8 cellular contexts compared by ENCODE assay signal in genomic region chr13:75357576-75358295, GRCh38.
A peak's percentile ranks its signal among the peaks of the same experiment; 100 is the strongest.
DNase-seq lines count a peak whose midpoint lies in the region; ATAC-seq, FAIRE-seq and TF ChIP-seq lines count a peak whose summit lies in the region.

No MANE protein-coding gene starts in this region.

- no peak overlapping the region for H3K4me3 Mint-ChIP-seq in activated T-cell treated with anti-CD3 and anti-CD28 coated beads, Interleukin-2, amount 50 U/mL, for 72 hours

- DNase-seq in ELF-1 (ENCODE audit: low read depth, low spot score) (peak; percentile 73), HL-60 (ENCODE audit: low read depth in 1 of 2, low spot score in 1 of 2) (peak; percentile 8 to 46), OCI-M1 (lab: John Stamatoyannopoulos, UW) (peak; percentile 81), foreskin melanocyte (peak; percentile 49), small intestine (peak; percentile 42)
- peak; percentile 60 to 62 for DNase-seq in activated T-cell treated with anti-CD3 and anti-CD28 coated beads, Interleukin-2, amount 50 U/mL, for 72 hours

- no peaks in the 10 kb centered on the region for H3K9me3 Mint-ChIP-seq in activated T-cell treated with anti-CD3 and anti-CD28 coated beads, Interleukin-2, amount 50 U/mL, for 72 hours

- no peak overlapping the region for H3K27ac Mint-ChIP-seq in activated T-cell treated with anti-CD3 and anti-CD28 coated beads, Interleukin-2, amount 50 U/mL, for 72 hours

- H3K4me3 ChIP-seq in HL-60 (replicated peaks; ENCODE audit: insufficient read depth, low read length) (no peak overlapping the region), small intestine (ENCODE audit: low read depth in 1 of 2, low read length in 2 of 2) (no peak overlapping the region)

- no peaks in the 10 kb centered on the region for H3K36me3 ChIP-seq in small intestine (ENCODE audit: control insufficient read depth in 2 of 2, insufficient read depth in 2 of 2, low read length in 2 of 2)

- H3K27me3 ChIP-seq in HL-60 (ENCODE audit: insufficient read depth, poor library complexity, severe bottlenecking) (no peaks in the 10 kb centered on the region), small intestine (ENCODE audit: control insufficient read depth in 2 of 2, insufficient read depth in 2 of 2, low read length in 2 of 2) (no peaks in the 10 kb centered on the region)

- peak; percentile 24 for TF ChIP-seq CTCF in HL-60 (IDR thresholded peaks at IDR 0.05; ENCODE audit: insufficient read depth, low read length)

- no peak for FAIRE-seq in small intestine (lab: Jason Lieb, UNC)

- H3K9me3 ChIP-seq in small intestine (ENCODE audit: control insufficient read depth, low read depth) = no peaks in the 10 kb centered on the region

- no peak overlapping the region for H3K27ac ChIP-seq in HL-60 (replicated peaks)
- H3K27ac ChIP-seq in small intestine (ENCODE audit: low read depth in 1 of 2, low read length in 1 of 2) = no peak overlapping the region

- ATAC-seq in GM21515 (IDR thresholded peaks at IDR 0.05; ENCODE audit: unreplicated experiment) = peak; percentile 90
- peak; percentile 90 to 96 for ATAC-seq in activated T-cell treated with anti-CD3 and anti-CD28 coated beads, Interleukin-2, amount 50 U/mL, for 72 hours (replicated peaks in 1 of 2)
- ATAC-seq in HG03097 (IDR thresholded peaks at IDR 0.05; ENCODE audit: low FRiP score, unreplicated experiment) = no peak

- H3K4me1 ChIP-seq in small intestine (ENCODE audit: control insufficient read depth in 2 of 2, insufficient read depth in 1 of 2, low read depth in 1 of 2, low read length in 1 of 2) = no peaks in the 10 kb centered on the region

- H3K36me3 Mint-ChIP-seq in activated T-cell treated with anti-CD3 and anti-CD28 coated beads, Interleukin-2, amount 50 U/mL, for 72 hours (ENCODE audit: insufficient read depth in 2 of 2) = no peaks in the 10 kb centered on the region

- peaks cover 14% of the 10 kb centered on the region for H3K4me1 Mint-ChIP-seq in activated T-cell treated with anti-CD3 and anti-CD28 coated beads, Interleukin-2, amount 50 U/mL, for 72 hours (ENCODE audit: low read depth)

- WGBS in small intestine, 3 donors = 80 to 84% (median 80%) methylated on average over 6 of the region's 6 CpGs

- no peaks in the 10 kb centered on the region for H3K27me3 Mint-ChIP-seq in activated T-cell treated with anti-CD3 and anti-CD28 coated beads, Interleukin-2, amount 50 U/mL, for 72 hours (ENCODE audit: low read depth)

Comparison
In these comparisons a context has a peak if more than half of its experiments do, and no peak if none do; other contexts are left out.
1. DNase-seq: peak in every context shown above with its lines; median percentile 81 in OCI-M1; 73 in ELF-1; 61 in activated T-cell treated with anti-CD3 and anti-CD28 coated beads, Interleukin-2, amount 50 U/mL, for 72 hours; 49 in foreskin melanocyte; 42 in small intestine; 27 in HL-60.